Comparison of ENCODE assay signal across 1 cellular context in the genomic region with DNA sequence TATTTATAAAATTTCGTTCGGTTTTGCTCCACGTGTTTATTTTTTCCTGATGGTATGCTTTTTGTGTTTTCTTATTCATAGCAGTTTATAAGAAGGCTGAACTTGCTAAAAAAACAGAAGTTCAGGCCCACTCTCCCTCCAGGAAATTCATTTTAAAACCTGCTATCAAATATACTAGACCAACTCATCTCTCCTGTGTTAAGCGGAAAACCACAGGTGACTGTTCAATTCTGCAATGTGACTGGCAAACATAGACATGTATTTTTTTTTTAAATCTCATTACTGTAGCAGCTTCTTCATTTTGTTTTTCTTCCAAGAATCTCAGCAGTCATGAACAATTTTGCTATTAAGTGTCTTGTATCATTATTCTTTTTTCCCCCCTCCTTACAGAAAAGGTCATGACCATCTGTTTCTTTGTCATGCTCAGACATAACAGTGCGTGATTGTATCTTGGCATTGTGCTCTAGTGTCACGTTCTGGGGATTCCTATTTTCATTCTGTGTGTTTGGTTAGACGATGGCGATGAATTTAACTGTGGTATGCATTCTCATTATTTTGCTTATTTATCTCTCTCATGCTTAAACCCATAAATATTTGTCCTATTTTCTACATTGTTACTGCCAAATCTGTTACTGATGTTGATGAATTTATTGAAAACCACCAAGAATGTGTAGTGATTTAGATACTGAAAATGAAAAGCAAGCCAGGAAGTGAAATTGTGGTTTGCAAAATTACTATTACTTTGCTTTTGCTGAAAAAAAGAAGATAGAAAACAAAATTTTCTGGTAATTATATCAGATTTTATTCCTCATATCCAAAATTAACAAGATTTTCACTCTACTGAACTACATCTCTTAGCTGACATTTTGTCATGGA.
TF ChIP-seq lines count a peak whose summit lies in the region.

No MANE protein-coding gene starts in this region.

TF ChIP-seq in GM12878, 131 proteins besides CTCF, POLR2A, EP300 and RAD21 (continued from another document):
- TF ChIP-seq CBX5 (IDR thresholded peaks at IDR 0.05; ENCODE audit: low read depth): no peak
- no peak for TF ChIP-seq SIN3A (IDR thresholded peaks at IDR 0.05; ENCODE audit: low read depth, low read length)
- 0 out of 2 replicates have a peak, but pooled peaks have one; percentile 5 for TF ChIP-seq GABPA (IDR thresholded peaks at IDR 0.05; ENCODE audit: low read depth)
- peak; percentile 64 to 65; a peak in 3 of 4 replicates for TF ChIP-seq BHLHE40 (IDR thresholded peaks at IDR 0.05; ENCODE audit: borderline replicate concordance in 1 of 2, low read depth in 2 of 2, low read length in 1 of 2)
- TF ChIP-seq GATAD2B (conservative IDR thresholded peaks at IDR 0.05; ENCODE audit: low read depth): no peak
- no peak for TF ChIP-seq MEF2A (IDR thresholded peaks at IDR 0.05; ENCODE audit: insufficient read depth, low read depth, low read length)
- TF ChIP-seq EED (IDR thresholded peaks at IDR 0.05; ENCODE audit: low read depth): no peak
- peak; percentile 65; the same call in 1 of the 2 replicates for TF ChIP-seq NFIC (IDR thresholded peaks at IDR 0.05; ENCODE audit: low read depth, low read length)
- no peak for TF ChIP-seq IRF4 (IDR thresholded peaks at IDR 0.05; ENCODE audit: low read depth, low read length)
- no peak for TF ChIP-seq CBX3 (IDR thresholded peaks at IDR 0.05; ENCODE audit: borderline replicate concordance, low read depth)
- TF ChIP-seq RELA (IDR thresholded peaks at IDR 0.05; ENCODE audit: borderline replicate concordance, partially characterized antibody): no peak
- TF ChIP-seq, protein P1, sequence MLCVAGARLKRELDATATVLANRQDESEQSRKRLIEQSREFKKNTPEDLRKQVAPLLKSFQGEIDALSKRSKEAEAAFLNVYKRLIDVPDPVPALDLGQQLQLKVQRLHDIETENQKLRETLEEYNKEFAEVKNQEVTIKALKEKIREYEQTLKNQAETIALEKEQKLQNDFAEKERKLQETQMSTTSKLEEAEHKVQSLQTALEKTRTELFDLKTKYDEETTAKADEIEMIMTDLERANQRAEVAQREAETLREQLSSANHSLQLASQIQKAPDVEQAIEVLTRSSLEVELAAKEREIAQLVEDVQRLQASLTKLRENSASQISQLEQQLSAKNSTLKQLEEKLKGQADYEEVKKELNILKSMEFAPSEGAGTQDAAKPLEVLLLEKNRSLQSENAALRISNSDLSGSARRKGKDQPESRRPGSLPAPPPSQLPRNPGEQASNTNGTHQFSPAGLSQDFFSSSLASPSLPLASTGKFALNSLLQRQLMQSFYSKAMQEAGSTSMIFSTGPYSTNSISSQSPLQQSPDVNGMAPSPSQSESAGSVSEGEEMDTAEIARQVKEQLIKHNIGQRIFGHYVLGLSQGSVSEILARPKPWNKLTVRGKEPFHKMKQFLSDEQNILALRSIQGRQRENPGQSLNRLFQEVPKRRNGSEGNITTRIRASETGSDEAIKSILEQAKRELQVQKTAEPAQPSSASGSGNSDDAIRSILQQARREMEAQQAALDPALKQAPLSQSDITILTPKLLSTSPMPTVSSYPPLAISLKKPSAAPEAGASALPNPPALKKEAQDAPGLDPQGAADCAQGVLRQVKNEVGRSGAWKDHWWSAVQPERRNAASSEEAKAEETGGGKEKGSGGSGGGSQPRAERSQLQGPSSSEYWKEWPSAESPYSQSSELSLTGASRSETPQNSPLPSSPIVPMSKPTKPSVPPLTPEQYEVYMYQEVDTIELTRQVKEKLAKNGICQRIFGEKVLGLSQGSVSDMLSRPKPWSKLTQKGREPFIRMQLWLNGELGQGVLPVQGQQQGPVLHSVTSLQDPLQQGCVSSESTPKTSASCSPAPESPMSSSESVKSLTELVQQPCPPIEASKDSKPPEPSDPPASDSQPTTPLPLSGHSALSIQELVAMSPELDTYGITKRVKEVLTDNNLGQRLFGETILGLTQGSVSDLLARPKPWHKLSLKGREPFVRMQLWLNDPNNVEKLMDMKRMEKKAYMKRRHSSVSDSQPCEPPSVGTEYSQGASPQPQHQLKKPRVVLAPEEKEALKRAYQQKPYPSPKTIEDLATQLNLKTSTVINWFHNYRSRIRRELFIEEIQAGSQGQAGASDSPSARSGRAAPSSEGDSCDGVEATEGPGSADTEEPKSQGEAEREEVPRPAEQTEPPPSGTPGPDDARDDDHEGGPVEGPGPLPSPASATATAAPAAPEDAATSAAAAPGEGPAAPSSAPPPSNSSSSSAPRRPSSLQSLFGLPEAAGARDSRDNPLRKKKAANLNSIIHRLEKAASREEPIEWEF (IDR thresholded peaks at IDR 0.05; ENCODE audit: insufficient replicate concordance, low read depth, low read length): no peak
- TF ChIP-seq, protein P2, sequence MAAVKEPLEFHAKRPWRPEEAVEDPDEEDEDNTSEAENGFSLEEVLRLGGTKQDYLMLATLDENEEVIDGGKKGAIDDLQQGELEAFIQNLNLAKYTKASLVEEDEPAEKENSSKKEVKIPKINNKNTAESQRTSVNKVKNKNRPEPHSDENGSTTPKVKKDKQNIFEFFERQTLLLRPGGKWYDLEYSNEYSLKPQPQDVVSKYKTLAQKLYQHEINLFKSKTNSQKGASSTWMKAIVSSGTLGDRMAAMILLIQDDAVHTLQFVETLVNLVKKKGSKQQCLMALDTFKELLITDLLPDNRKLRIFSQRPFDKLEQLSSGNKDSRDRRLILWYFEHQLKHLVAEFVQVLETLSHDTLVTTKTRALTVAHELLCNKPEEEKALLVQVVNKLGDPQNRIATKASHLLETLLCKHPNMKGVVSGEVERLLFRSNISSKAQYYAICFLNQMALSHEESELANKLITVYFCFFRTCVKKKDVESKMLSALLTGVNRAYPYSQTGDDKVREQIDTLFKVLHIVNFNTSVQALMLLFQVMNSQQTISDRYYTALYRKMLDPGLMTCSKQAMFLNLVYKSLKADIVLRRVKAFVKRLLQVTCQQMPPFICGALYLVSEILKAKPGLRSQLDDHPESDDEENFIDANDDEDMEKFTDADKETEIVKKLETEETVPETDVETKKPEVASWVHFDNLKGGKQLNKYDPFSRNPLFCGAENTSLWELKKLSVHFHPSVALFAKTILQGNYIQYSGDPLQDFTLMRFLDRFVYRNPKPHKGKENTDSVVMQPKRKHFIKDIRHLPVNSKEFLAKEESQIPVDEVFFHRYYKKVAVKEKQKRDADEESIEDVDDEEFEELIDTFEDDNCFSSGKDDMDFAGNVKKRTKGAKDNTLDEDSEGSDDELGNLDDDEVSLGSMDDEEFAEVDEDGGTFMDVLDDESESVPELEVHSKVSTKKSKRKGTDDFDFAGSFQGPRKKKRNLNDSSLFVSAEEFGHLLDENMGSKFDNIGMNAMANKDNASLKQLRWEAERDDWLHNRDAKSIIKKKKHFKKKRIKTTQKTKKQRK (IDR thresholded peaks at IDR 0.05; ENCODE audit: low read depth, low read length): no peak
- TF ChIP-seq JUND (IDR thresholded peaks at IDR 0.05; ENCODE audit: low read depth, low read length): no peak
- no peak for TF ChIP-seq POLR2AphosphoS5 (IDR thresholded peaks at IDR 0.05; ENCODE audit: low read length)
- peak; percentile 38; the same call in 1 of the 2 replicates for TF ChIP-seq MTA2 (IDR thresholded peaks at IDR 0.05; ENCODE audit: low read depth)
- no peak for TF ChIP-seq NR2C2 (IDR thresholded peaks at IDR 0.05; ENCODE audit: borderline replicate concordance, control insufficient read depth, insufficient read length, low read depth)
- no peak for TF ChIP-seq RAD51 (IDR thresholded peaks at IDR 0.05)
- peak; percentile 91 for TF ChIP-seq RUNX3 (IDR thresholded peaks at IDR 0.05; ENCODE audit: low read length)
- TF ChIP-seq CREB1 (IDR thresholded peaks at IDR 0.05; ENCODE audit: low read depth): no peak
- TF ChIP-seq HCFC1 (IDR thresholded peaks at IDR 0.05; ENCODE audit: low read length): no peak
- no peak for TF ChIP-seq MYC (IDR thresholded peaks at IDR 0.05; ENCODE audit: insufficient read depth, insufficient read length, insufficient replicate concordance, low read length, severe bottlenecking)
- no peak for TF ChIP-seq CBFB (IDR thresholded peaks at IDR 0.05; ENCODE audit: low read depth)
- TF ChIP-seq, protein P3, sequence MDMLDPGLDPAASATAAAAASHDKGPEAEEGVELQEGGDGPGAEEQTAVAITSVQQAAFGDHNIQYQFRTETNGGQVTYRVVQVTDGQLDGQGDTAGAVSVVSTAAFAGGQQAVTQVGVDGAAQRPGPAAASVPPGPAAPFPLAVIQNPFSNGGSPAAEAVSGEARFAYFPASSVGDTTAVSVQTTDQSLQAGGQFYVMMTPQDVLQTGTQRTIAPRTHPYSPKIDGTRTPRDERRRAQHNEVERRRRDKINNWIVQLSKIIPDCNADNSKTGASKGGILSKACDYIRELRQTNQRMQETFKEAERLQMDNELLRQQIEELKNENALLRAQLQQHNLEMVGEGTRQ (IDR thresholded peaks at IDR 0.05; ENCODE audit: borderline replicate concordance, low read depth, low read length): no peak
- no peak for TF ChIP-seq BMI1 (IDR thresholded peaks at IDR 0.05; ENCODE audit: borderline replicate concordance)
- no peak for TF ChIP-seq BCL11A (IDR thresholded peaks at IDR 0.05; ENCODE audit: low read depth, low read length)
- no peak for TF ChIP-seq ZNF217 (IDR thresholded peaks at IDR 0.05)
- TF ChIP-seq SMAD5 (IDR thresholded peaks at IDR 0.05; ENCODE audit: low read depth): no peak
- peak; percentile 70 for TF ChIP-seq JUNB (IDR thresholded peaks at IDR 0.05)
- TF ChIP-seq, protein P4, sequence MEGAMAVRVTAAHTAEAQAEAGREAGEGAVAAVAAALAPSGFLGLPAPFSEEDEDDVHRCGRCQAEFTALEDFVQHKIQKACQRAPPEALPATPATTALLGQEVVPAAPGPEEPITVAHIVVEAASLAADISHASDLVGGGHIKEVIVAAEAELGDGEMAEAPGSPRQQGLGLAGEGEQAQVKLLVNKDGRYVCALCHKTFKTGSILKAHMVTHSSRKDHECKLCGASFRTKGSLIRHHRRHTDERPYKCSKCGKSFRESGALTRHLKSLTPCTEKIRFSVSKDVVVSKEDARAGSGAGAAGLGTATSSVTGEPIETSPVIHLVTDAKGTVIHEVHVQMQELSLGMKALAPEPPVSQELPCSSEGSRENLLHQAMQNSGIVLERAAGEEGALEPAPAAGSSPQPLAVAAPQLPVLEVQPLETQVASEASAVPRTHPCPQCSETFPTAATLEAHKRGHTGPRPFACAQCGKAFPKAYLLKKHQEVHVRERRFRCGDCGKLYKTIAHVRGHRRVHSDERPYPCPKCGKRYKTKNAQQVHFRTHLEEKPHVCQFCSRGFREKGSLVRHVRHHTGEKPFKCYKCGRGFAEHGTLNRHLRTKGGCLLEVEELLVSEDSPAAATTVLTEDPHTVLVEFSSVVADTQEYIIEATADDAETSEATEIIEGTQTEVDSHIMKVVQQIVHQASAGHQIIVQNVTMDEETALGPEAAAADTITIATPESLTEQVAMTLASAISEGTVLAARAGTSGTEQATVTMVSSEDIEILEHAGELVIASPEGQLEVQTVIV (IDR thresholded peaks at IDR 0.05; ENCODE audit: borderline replicate concordance, partially characterized antibody): no peak
- TF ChIP-seq PAX5 (IDR thresholded peaks at IDR 0.05; ENCODE audit: borderline replicate concordance, low read depth, low read length): no peak
- TF ChIP-seq STAT3 (IDR thresholded peaks at IDR 0.05; ENCODE audit: low read depth, low read length): no peak
- TF ChIP-seq, protein P5, sequence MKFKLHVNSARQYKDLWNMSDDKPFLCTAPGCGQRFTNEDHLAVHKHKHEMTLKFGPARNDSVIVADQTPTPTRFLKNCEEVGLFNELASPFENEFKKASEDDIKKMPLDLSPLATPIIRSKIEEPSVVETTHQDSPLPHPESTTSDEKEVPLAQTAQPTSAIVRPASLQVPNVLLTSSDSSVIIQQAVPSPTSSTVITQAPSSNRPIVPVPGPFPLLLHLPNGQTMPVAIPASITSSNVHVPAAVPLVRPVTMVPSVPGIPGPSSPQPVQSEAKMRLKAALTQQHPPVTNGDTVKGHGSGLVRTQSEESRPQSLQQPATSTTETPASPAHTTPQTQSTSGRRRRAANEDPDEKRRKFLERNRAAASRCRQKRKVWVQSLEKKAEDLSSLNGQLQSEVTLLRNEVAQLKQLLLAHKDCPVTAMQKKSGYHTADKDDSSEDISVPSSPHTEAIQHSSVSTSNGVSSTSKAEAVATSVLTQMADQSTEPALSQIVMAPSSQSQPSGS (IDR thresholded peaks at IDR 0.05; ENCODE audit: low read length): peak; percentile 61
- peak in 1 of 2 experiments; percentile 28; a peak in 1 of 4 replicates for TF ChIP-seq ETV6 (conservative IDR thresholded peaks at IDR 0.05 in 1 of 2, IDR thresholded peaks at IDR 0.05 in 1 of 2; ENCODE audit: borderline replicate concordance in 1 of 2, low read depth in 1 of 2)
